ENCODE assay signal across 20 cellular contexts in the genomic region with DNA sequence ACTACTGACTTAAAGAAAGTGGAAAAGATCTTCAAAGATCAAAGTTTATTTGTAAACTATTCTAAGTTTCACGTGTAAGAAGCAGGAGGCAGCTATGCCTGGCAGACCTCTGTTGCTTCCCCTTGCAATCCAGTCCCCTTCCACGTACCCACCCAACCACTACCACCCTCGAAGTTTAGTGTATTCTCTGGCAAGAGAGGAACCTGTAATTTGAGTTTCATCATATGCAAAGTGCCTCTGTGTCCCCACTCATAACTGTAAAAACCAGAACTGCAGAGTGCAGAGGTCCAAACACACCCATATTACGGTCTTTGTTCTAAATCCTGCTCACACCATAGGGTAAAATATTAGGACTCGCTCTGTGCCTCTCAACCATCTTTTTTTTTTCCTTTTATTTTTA.
DNase-seq lines count a peak whose midpoint lies in the region; ATAC-seq lines count a peak whose summit lies in the region.
"Had no signal": no experiment of that assay in that cellular context is flagged by ENCODE, and none has a peak within 500 bp of the region (broad histone marks: within the 10 kb centered on the region; RNA-seq: fewer than 3 reads in every experiment).

No MANE protein-coding gene starts in this region.

- ATAC-seq in GM21619 (IDR thresholded peaks at IDR 0.05; ENCODE audit: unreplicated experiment): no peak
- no peak for ATAC-seq in HG02884 (IDR thresholded peaks at IDR 0.05; ENCODE audit: unreplicated experiment)

- peak; percentile 30 for DNase-seq in SIG-M5 treated with dmso at 0.1 percent for 504 hours (lab: John Stamatoyannopoulos, UW; ENCODE audit: unreplicated experiment)
- no peak for DNase-seq in SIG-M5 (lab: John Stamatoyannopoulos, UW)
- DNase-seq in NOMO-1 treated with DMSO at 0.1 percent for 48 hours (lab: John Stamatoyannopoulos, UW; ENCODE audit: unreplicated experiment): peak; percentile 90
- peak; percentile 5 for DNase-seq in germinal center (ENCODE audit: low spot score)
- no peak for DNase-seq in DMS153 treated with DMSO at 0.1 percent for 48 hours (lab: John Stamatoyannopoulos, UW; ENCODE audit: unreplicated experiment)
- DNase-seq in stimulated activated CD4-positive, alpha-beta T cell treated with anti-CD3 and anti-CD28 coated beads, Interleukin-4, amount 100 ng/mL, for 24 hours: no peak
- DNase-seq: 8988T; Caco-2; CD4-positive, alpha-beta T cell; DMS153; EL; KBM-7; NCI-H1048; NCI-H1436; NCI-H1930; NCI-H345; PC-9; SJCRH30 had no signal

Comparison
In these comparisons a context has a peak if more than half of its experiments do, and no peak if none do; other contexts are left out.
1. DNase-seq: peak in SIG-M5 treated with dmso at 0.1 percent for 504 hours (single experiment), NOMO-1 treated with DMSO at 0.1 percent for 48 hours (single experiment) and germinal center (single experiment); none in SIG-M5 (single experiment), DMS153 treated with DMSO at 0.1 percent for 48 hours (single experiment) and stimulated activated CD4-positive, alpha-beta T cell treated with anti-CD3 and anti-CD28 coated beads, Interleukin-4, amount 100 ng/mL, for 24 hours (single experiment).